ENCODE assay signal across 9 cellular contexts in genomic region chr17:75979705-75980187, GRCh38. TPM values are rescaled to one million over a fixed set of nuclear protein-coding genes. Genes with fewer than 3 reads are reported as not detected.
DNase-seq lines count a peak whose midpoint lies in the region; ATAC-seq, FAIRE-seq and TF ChIP-seq lines count a peak whose summit lies in the region.
"Had no signal": no experiment of that assay in that cellular context is flagged by ENCODE, and none has a peak within 500 bp of the region (broad histone marks: within the 10 kb centered on the region; RNA-seq: fewer than 3 reads in every experiment).

No MANE protein-coding gene starts in this region.

- no peaks in the 10 kb centered on the region for H4K20me1 ChIP-seq in Karpas-422 (ENCODE audit: insufficient read depth, low read depth, low read length)

- peak; percentile 33 to 34 for ATAC-seq in activated T-cell treated with anti-CD3 and anti-CD28 coated beads, Interleukin-2, amount 50 U/mL, for 72 hours (replicated peaks in 1 of 2)

- no peak overlapping the region for H2AFZ ChIP-seq in Karpas-422 (ENCODE audit: low read length)

- H3K27ac ChIP-seq in Karpas-422 (ENCODE audit: low read length), result peak overlapping the region; percentile 72
- H3K27ac ChIP-seq in coronary artery, result peak overlapping the region; percentile 95 to 96
- H3K27ac ChIP-seq in mucosa of rectum (ENCODE audit: low read depth in 2 of 2, low read length in 2 of 2), result peak overlapping the region; percentile 99

- no peak for DNase-seq in activated T-cell treated with anti-CD3 and anti-CD28 coated beads, Interleukin-2, amount 50 U/mL, for 72 hours
- DNase-seq in activated T-cell treated with anti-CD3 and anti-CD28 coated beads for 4 hours, result no peak
- DNase-seq in Karpas-422, result no peak
- DNase-seq in coronary artery (ENCODE audit: low spot score), result no peak
- no peak for DNase-seq in midbrain (lab: John Stamatoyannopoulos, UW)
- no peak for DNase-seq in H54 (ENCODE audit: insufficient read length, low spot score)
- no peak for DNase-seq in ecto neural progenitor cell (ENCODE audit: low spot score)

- H3K9ac ChIP-seq in Karpas-422 (ENCODE audit: low read length) (peak overlapping the region; percentile 79), mucosa of rectum (ENCODE audit: low read depth in 1 of 2, low read length in 2 of 2) (peak overlapping the region; percentile 97 to 98)

- no peaks in the 10 kb centered on the region for H3K27me3 Mint-ChIP-seq in activated T-cell treated with anti-CD3 and anti-CD28 coated beads, Interleukin-2, amount 50 U/mL, for 72 hours (ENCODE audit: low read depth)

- peak overlapping the region; percentile 99 for H3K27ac Mint-ChIP-seq in activated T-cell treated with anti-CD3 and anti-CD28 coated beads, Interleukin-2, amount 50 U/mL, for 72 hours

- H3K4me2 ChIP-seq in Karpas-422 (ENCODE audit: low read depth, low read length, poor library complexity, severe bottlenecking), result peak overlapping the region; percentile 68

- H3K9me3 Mint-ChIP-seq in activated T-cell treated with anti-CD3 and anti-CD28 coated beads, Interleukin-2, amount 50 U/mL, for 72 hours, result no peaks in the 10 kb centered on the region

- peak overlapping the region; percentile 99 for H3K4me3 Mint-ChIP-seq in activated T-cell treated with anti-CD3 and anti-CD28 coated beads, Interleukin-2, amount 50 U/mL, for 72 hours

- TF ChIP-seq CTCF in coronary artery (IDR thresholded peaks at IDR 0.05), result no peak

- peaks cover 51% of the 10 kb centered on the region for H3K4me1 ChIP-seq in Karpas-422 (ENCODE audit: low read length)
- H3K4me1 ChIP-seq in mucosa of rectum (ENCODE audit: control insufficient read depth in 2 of 2, insufficient read depth in 2 of 2, low read length in 2 of 2), result peaks cover 33 to 35% of the 10 kb centered on the region in 2 donors

- peaks cover 46% of the 10 kb centered on the region for H3K4me1 Mint-ChIP-seq in activated T-cell treated with anti-CD3 and anti-CD28 coated beads, Interleukin-2, amount 50 U/mL, for 72 hours (ENCODE audit: low read depth)

- H3K9me3 ChIP-seq in Karpas-422 (ENCODE audit: low read length), result no peaks in the 10 kb centered on the region
- H3K9me3 ChIP-seq in mucosa of rectum (ENCODE audit: control insufficient read depth in 2 of 2, low read length in 2 of 2), result no peaks in the 10 kb centered on the region

- no peak for FAIRE-seq in H54 (lab: Jason Lieb, UNC)

- TF ChIP-seq POLR2A in H54 (IDR thresholded peaks at IDR 0.05; ENCODE audit: low read depth, low read length), result no peak

- H3K9me2 ChIP-seq in Karpas-422 (replicated peaks; ENCODE audit: insufficient read depth, low read length), result no peaks in the 10 kb centered on the region

- H3K27me3 ChIP-seq in Karpas-422 (ENCODE audit: low read length) (no peaks in the 10 kb centered on the region), mucosa of rectum (ENCODE audit: control insufficient read depth in 2 of 2, insufficient read depth in 2 of 2, low read length in 2 of 2) (no peaks in the 10 kb centered on the region)

- H3K36me3 Mint-ChIP-seq in activated T-cell treated with anti-CD3 and anti-CD28 coated beads, Interleukin-2, amount 50 U/mL, for 72 hours (ENCODE audit: insufficient read depth in 2 of 2), result peaks cover 3 to 6% of the 10 kb centered on the region in 2 donors

- peak overlapping the region; percentile 73 for H3K4me3 ChIP-seq in Karpas-422 (ENCODE audit: low read length)
- peak overlapping the region; percentile 79 for H3K4me3 ChIP-seq in coronary artery
- H3K4me3 ChIP-seq in mucosa of rectum (ENCODE audit: low read length in 2 of 2), result peak overlapping the region; percentile 96 to 97

- H3K36me3 ChIP-seq in Karpas-422 (ENCODE audit: insufficient read depth, low read length), result no peaks in the 10 kb centered on the region
- peaks cover 0 to 4% of the 10 kb centered on the region in 2 donors for H3K36me3 ChIP-seq in mucosa of rectum (ENCODE audit: control insufficient read depth in 2 of 2, insufficient read depth in 2 of 2, low read length in 2 of 2)

- peaks cover 49% of the 10 kb centered on the region for H3K79me2 ChIP-seq in Karpas-422 (ENCODE audit: low read length)

RNA-seq across cellular contexts. Expression of gene TEN1, which starts 0.7 kb away (rescaled TPM):
- total RNA-seq in activated T-cell treated with anti-CD3 and anti-CD28 coated beads, Interleukin-2, amount 50 U/mL, for 72 hours, result 10 to 100 TPM; 18.2 to 21.8 TPM
- 5.7 and 23.0 TPM in 2 replicates for total RNA-seq in Karpas-422 (2014; rRNA removed; shearing (Covaris generic); ENCODE audit: low replicate concordance)

RNA-seq across cellular contexts. Expression of gene ACOX1, which starts 0.8 kb away (rescaled TPM):
- 10 to 100 TPM; 28.2 to 28.6 TPM for total RNA-seq in activated T-cell treated with anti-CD3 and anti-CD28 coated beads, Interleukin-2, amount 50 U/mL, for 72 hours
- 18.2 and 22.5 TPM in 2 replicates for total RNA-seq in Karpas-422 (2014; rRNA removed; shearing (Covaris generic); ENCODE audit: low replicate concordance)

RNA-seq across cellular contexts. Expression of gene CDK3, which starts 20.9 kb away (rescaled TPM):
- total RNA-seq in activated T-cell treated with anti-CD3 and anti-CD28 coated beads, Interleukin-2, amount 50 U/mL, for 72 hours, result 1 to 10 TPM; 8.7 to 9.1 TPM
- total RNA-seq in Karpas-422 (2014; rRNA removed; shearing (Covaris generic); ENCODE audit: low replicate concordance), result 4.7 and 5.1 TPM in 2 replicates

RNA-seq across cellular contexts. Expression of gene FBF1, which starts 38.9 kb away (rescaled TPM):
- 10 to 100 TPM; 19.9 to 26.7 TPM for total RNA-seq in activated T-cell treated with anti-CD3 and anti-CD28 coated beads, Interleukin-2, amount 50 U/mL, for 72 hours
- total RNA-seq in Karpas-422 (2014; rRNA removed; shearing (Covaris generic); ENCODE audit: low replicate concordance), result 13.5 and 37.0 TPM in 2 replicates

RNA-seq across cellular contexts. Expression of gene EVPL, which starts 47.4 kb away (rescaled TPM):
- total RNA-seq in activated T-cell treated with anti-CD3 and anti-CD28 coated beads, Interleukin-2, amount 50 U/mL, for 72 hours, result under 1 TPM; 0.09 to 0.19 TPM
- total RNA-seq in Karpas-422 (2014; rRNA removed; shearing (Covaris generic); ENCODE audit: low replicate concordance), result 0.07 and 0.29 TPM in 2 replicates
- total RNA-seq: myocyte had no signal
